In the genomic region with DNA sequence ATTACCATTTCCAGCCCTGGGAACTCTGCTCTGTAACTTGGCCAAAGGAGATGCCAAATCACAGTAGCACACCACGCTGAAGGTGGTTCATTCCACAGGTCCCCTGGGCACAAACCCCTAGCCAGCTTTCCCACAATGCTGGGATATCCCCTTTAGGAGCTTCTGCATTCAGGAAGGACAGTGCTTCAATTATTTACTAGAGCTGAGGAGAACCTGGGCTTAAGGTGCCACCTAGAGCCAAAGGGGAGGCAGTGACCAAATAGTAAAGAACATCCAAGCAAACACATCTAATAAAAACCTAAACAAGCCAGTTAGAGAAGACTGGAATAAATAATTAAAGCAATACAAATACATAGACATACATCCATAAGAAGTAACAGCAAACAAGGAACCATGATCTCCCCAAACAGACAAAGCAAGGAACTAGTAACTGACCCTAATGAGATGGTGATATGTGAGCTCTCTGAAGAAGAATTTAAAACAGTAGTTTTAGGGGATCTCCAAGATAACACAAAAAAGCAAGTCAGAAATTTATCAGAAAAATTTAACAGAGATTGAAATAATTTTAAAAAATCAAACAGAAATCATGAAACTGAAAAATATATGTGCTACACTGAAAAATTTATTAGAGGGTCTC, we compare ENCODE assay signal across 9 cellular contexts. TPM values are rescaled to one million over a fixed set of nuclear protein-coding genes. Genes with fewer than 3 reads are reported as not detected.
DNase-seq lines count a peak whose midpoint lies in the region; ATAC-seq lines count a peak whose summit lies in the region.
"Had no signal": no experiment of that assay in that cellular context is flagged by ENCODE, and none has a peak within 500 bp of the region (broad histone marks: within the 10 kb centered on the region; RNA-seq: fewer than 3 reads in every experiment).

No MANE protein-coding gene starts in this region.

- H3K4ac ChIP-seq in trophoblast cell (ENCODE audit: low read depth, low read length) = no peak overlapping the region

- H2AK5ac ChIP-seq in trophoblast cell (ENCODE audit: low read length) = no peak overlapping the region

- no peak overlapping the region for H4K8ac ChIP-seq in trophoblast cell (ENCODE audit: low read depth, low read length)

- no peak overlapping the region for H3K4me3 ChIP-seq in trophoblast cell (ENCODE audit: low read depth, low read length)

- WGBS in trophoblast cell (ENCODE audit: extremely low coverage, insufficient coverage, insufficient read length) = no CpG with 5 or more reads among the region's 1 CpG

- no peak for ATAC-seq in sciatic nerve

- no peaks in the 10 kb centered on the region for H3K79me1 ChIP-seq in trophoblast cell (ENCODE audit: low read length)

- peak; percentile 10 for DNase-seq in NCI-H82 (lab: John Stamatoyannopoulos, UW)
- DNase-seq in NCI-H82 treated with DMSO at 0.1 percent for 48 hours (lab: John Stamatoyannopoulos, UW; ENCODE audit: unreplicated experiment) = no peak
- peak; percentile 27 for DNase-seq in HT-29 (ENCODE audit: low spot score)
- peak; percentile 9 for DNase-seq in amniotic epithelial cell (ENCODE audit: low read depth)
- peak; percentile 42 to 45 for DNase-seq in lung microvascular endothelial cell (ENCODE audit: low read depth in 2 of 2)
- DNase-seq in trophoblast cell = no peak
- DNase-seq in sciatic nerve (ENCODE audit: low spot score) = no peak
- DNase-seq in NCI-H345 (lab: John Stamatoyannopoulos, UW) = no peak
- DNase-seq: aorta had no signal

- intact Hi-C loops in sciatic nerve (cut with DNase I) = no loop called here

- no peak overlapping the region for H4K12ac ChIP-seq in trophoblast cell (ENCODE audit: low read depth, low read length)

- H3K18ac ChIP-seq in trophoblast cell (ENCODE audit: low read length) = no peak overlapping the region

- no peaks in the 10 kb centered on the region for H3K4me1 ChIP-seq in trophoblast cell (ENCODE audit: control insufficient read depth in 1 of 2, insufficient read depth in 2 of 2, low read length in 2 of 2)

- no peak overlapping the region for H3K9ac ChIP-seq in trophoblast cell (ENCODE audit: low read length)

- H2AFZ ChIP-seq in trophoblast cell (ENCODE audit: insufficient read depth, low read length, poor library complexity) = no peak overlapping the region

- no peak overlapping the region for H3K14ac ChIP-seq in trophoblast cell (ENCODE audit: low read length)

- no peak overlapping the region for H3K4me2 ChIP-seq in trophoblast cell (ENCODE audit: low read length)

- no peak overlapping the region for H2BK12ac ChIP-seq in trophoblast cell (ENCODE audit: low read length)

- no peak overlapping the region for H4K91ac ChIP-seq in trophoblast cell (ENCODE audit: low read depth, low read length)

- no peak overlapping the region for H2BK120ac ChIP-seq in trophoblast cell (ENCODE audit: insufficient read depth, low read length, poor library complexity)

- no peak overlapping the region for H3K27ac ChIP-seq in trophoblast cell (ENCODE audit: low read depth, low read length)

- no peaks in the 10 kb centered on the region for H3K27me3 ChIP-seq in trophoblast cell (ENCODE audit: insufficient read depth, low read length)

- H3K9me3 ChIP-seq in trophoblast cell (ENCODE audit: insufficient read depth, low read depth, low read length) = no peaks in the 10 kb centered on the region

- H2BK5ac ChIP-seq in trophoblast cell (ENCODE audit: low read depth, low read length, poor library complexity) = no peak overlapping the region

- no peaks in the 10 kb centered on the region for H3K36me3 ChIP-seq in trophoblast cell (ENCODE audit: control insufficient read depth in 1 of 2, insufficient read depth in 2 of 2, low read length in 2 of 2)

- H3K79me2 ChIP-seq in trophoblast cell (ENCODE audit: control insufficient read depth, insufficient read depth, low read length, poor library complexity) = no peaks in the 10 kb centered on the region

- no peak overlapping the region for H3K23ac ChIP-seq in trophoblast cell (ENCODE audit: low read length)

RNA-seq across cellular contexts. Expression of a gene that starts 14.6 kb away (rescaled TPM):
- total RNA-seq in HT-29 (2014; rRNA removed; shearing (Covaris generic)) = not detected in 2 replicates
- total RNA-seq in lung microvascular endothelial cell (0.40 and 0.44 TPM in 2 replicates), sciatic nerve (not detected)
- 0.01 TPM in 1 of 2 replicates, not detected in the other for polyA plus RNA-seq in trophoblast cell (2013)
- polyA plus RNA-seq: aorta had no signal

Comparison
In these comparisons a context has a peak if more than half of its experiments do, and no peak if none do; other contexts are left out.
1. DNase-seq: peak in NCI-H82 (single experiment), HT-29 (single experiment), amniotic epithelial cell (single experiment) and lung microvascular endothelial cell (2 of 2); none in NCI-H82 treated with DMSO at 0.1 percent for 48 hours (single experiment), trophoblast cell (0 of 2), sciatic nerve (single experiment) and NCI-H345 (single experiment).